Comparison of ENCODE assay signal across 31 cellular contexts in genomic region chr1:204145033-204145504, GRCh38. TPM values are rescaled to one million over a fixed set of nuclear protein-coding genes. Genes with fewer than 3 reads are reported as not detected.
"Had no signal": no experiment of that assay in that cellular context is flagged by ENCODE, and none has a peak within 500 bp of the region (broad histone marks: within the 10 kb centered on the region; RNA-seq: fewer than 3 reads in every experiment).

No MANE protein-coding gene starts in this region.

- H3K27ac ChIP-seq: stomach, suprapubic skin had no signal

- ATAC-seq: activated CD8-positive, alpha-beta memory T cell treated with anti-CD3 and anti-CD28 coated beads, Interleukin-2, amount 10 ng/mL, durations not matched to agents 7 days and 5 days; activated CD8-positive, alpha-beta T cell treated with anti-CD3 and anti-CD28 coated beads for 36 hours; sciatic nerve; stimulated activated memory B cell treated with anti-CD40 and anti-IgM and Interleukin-4, amounts not matched to agents 10 μg/mL and 1 μg/mL and 100 μg/mL, for 72 hours had no signal

- H3K27me3 ChIP-seq: stomach, suprapubic skin, tibial nerve had no signal

- H3K27me3 Mint-ChIP-seq: activated CD8-positive, alpha-beta T cell treated with anti-CD3 and anti-CD28 coated beads for 36 hours; activated naive CD4-positive, alpha-beta T cell treated with anti-CD3 and anti-CD28 coated beads, Interleukin-2, amount 50 U/mL, for 24 hours had no signal

- H3K9me3 ChIP-seq: stomach, suprapubic skin, tibial nerve had no signal

- H3K4me3 ChIP-seq: stomach, suprapubic skin, tibial nerve had no signal

- H3K4me1 Mint-ChIP-seq: activated CD4-positive, alpha-beta T cell treated with anti-CD3 and anti-CD28 coated beads, Interleukin-2, amount 10 ng/mL, durations not matched to agents 7 days and 5 days; activated CD8-positive, alpha-beta memory T cell treated with anti-CD3 and anti-CD28 coated beads, Interleukin-2, amount 10 ng/mL, durations not matched to agents 7 days and 5 days; activated naive CD4-positive, alpha-beta T cell treated with anti-CD3 and anti-CD28 coated beads, Interleukin-2, amount 50 U/mL, for 24 hours had no signal

- DNase-seq: activated CD4-positive, alpha-beta T cell treated with anti-CD3 and anti-CD28 coated beads, Interleukin-2, amount 10 ng/mL, durations not matched to agents 7 days and 5 days; activated CD4-positive, CD25-positive, alpha-beta regulatory T cell treated with anti-CD3 and anti-CD28 coated beads, Interleukin-2, amount 50 U/mL, for 72 hours; activated CD8-positive, alpha-beta memory T cell treated with anti-CD3 and anti-CD28 coated beads, Interleukin-2, amount 10 ng/mL, durations not matched to agents 7 days and 5 days; activated CD8-positive, alpha-beta T cell treated with anti-CD3 and anti-CD28 coated beads for 36 hours; activated gamma-delta T cell treated with Interleukin-2 at 50 U/mL for 16 hours; activated T-cell treated with anti-CD3 and anti-CD28 coated beads for 4 hours; central memory CD4-positive, alpha-beta T cell; dermis blood vessel endothelial cell; effector memory CD4-positive, alpha-beta T cell; glutamatergic neuron; hippocampal formation; mesenchymal stem cell; nephron progenitor cell; small intestine; stimulated activated CD4-positive, alpha-beta T cell treated with anti-CD3 and anti-CD28 coated beads, Interleukin-2, amount 100 ng/mL, for 24 hours; stomach; T-helper 9 cell had no signal

- H3K4me3 Mint-ChIP-seq: activated CD4-positive, alpha-beta T cell treated with anti-CD3 and anti-CD28 coated beads, Interleukin-2, amount 10 ng/mL, durations not matched to agents 7 days and 5 days; activated CD8-positive, alpha-beta memory T cell treated with anti-CD3 and anti-CD28 coated beads, Interleukin-2, amount 10 ng/mL, durations not matched to agents 7 days and 5 days; activated CD8-positive, alpha-beta T cell treated with anti-CD3 and anti-CD28 coated beads for 36 hours; activated naive CD4-positive, alpha-beta T cell treated with anti-CD3 and anti-CD28 coated beads, Interleukin-2, amount 50 U/mL, for 24 hours; activated T-helper 1 cell treated with anti-CD3 and anti-CD28 coated beads, Interleukin-12 subunit alpha, Interleukin-12 subunit beta, Interleukin-2, Interleukin-4 antibody, amounts not matched to agents 30 ng/mL and 10 ng/mL and 1 ng/mL, durations not matched to agents 14 hours and 24 hours and 36 hours; brain; nephron progenitor cell; stimulated activated memory B cell treated with anti-CD40 and anti-IgM and Interleukin-4, amounts not matched to agents 10 μg/mL and 1 μg/mL and 100 μg/mL, for 72 hours had no signal

- H3K36me3 Mint-ChIP-seq: activated CD8-positive, alpha-beta memory T cell treated with anti-CD3 and anti-CD28 coated beads, Interleukin-2, amount 10 ng/mL, durations not matched to agents 7 days and 5 days; stimulated activated memory B cell treated with anti-CD40 and anti-IgM and Interleukin-4, amounts not matched to agents 10 μg/mL and 1 μg/mL and 100 μg/mL, for 72 hours had no signal

- H3K9me3 Mint-ChIP-seq: activated CD4-positive, alpha-beta T cell treated with anti-CD3 and anti-CD28 coated beads, Interleukin-2, amount 10 ng/mL, durations not matched to agents 7 days and 5 days; activated CD8-positive, alpha-beta T cell treated with anti-CD3 and anti-CD28 coated beads for 36 hours; activated naive CD4-positive, alpha-beta T cell treated with anti-CD3 and anti-CD28 coated beads, Interleukin-2, amount 50 U/mL, for 24 hours; activated T-helper 1 cell treated with anti-CD3 and anti-CD28 coated beads, Interleukin-12 subunit alpha, Interleukin-12 subunit beta, Interleukin-2, Interleukin-4 antibody, amounts not matched to agents 30 ng/mL and 10 ng/mL and 1 ng/mL, durations not matched to agents 14 hours and 24 hours and 36 hours; brain; nephron progenitor cell had no signal

- H3K27ac Mint-ChIP-seq: activated CD4-positive, alpha-beta T cell treated with anti-CD3 and anti-CD28 coated beads, Interleukin-2, amount 10 ng/mL, durations not matched to agents 7 days and 5 days; activated CD8-positive, alpha-beta memory T cell treated with anti-CD3 and anti-CD28 coated beads, Interleukin-2, amount 10 ng/mL, durations not matched to agents 7 days and 5 days; activated CD8-positive, alpha-beta T cell treated with anti-CD3 and anti-CD28 coated beads for 36 hours; activated naive CD4-positive, alpha-beta T cell treated with anti-CD3 and anti-CD28 coated beads, Interleukin-2, amount 50 U/mL, for 24 hours; activated T-helper 1 cell treated with anti-CD3 and anti-CD28 coated beads, Interleukin-12 subunit alpha, Interleukin-12 subunit beta, Interleukin-2, Interleukin-4 antibody, amounts not matched to agents 30 ng/mL and 10 ng/mL and 1 ng/mL, durations not matched to agents 14 hours and 24 hours and 36 hours; nephron progenitor cell; stimulated activated memory B cell treated with anti-CD40 and anti-IgM and Interleukin-4, amounts not matched to agents 10 μg/mL and 1 μg/mL and 100 μg/mL, for 72 hours had no signal

RNA-seq across cellular contexts. Expression of gene ETNK2, which starts 6.8 kb away (rescaled TPM):
- total RNA-seq: activated CD8-positive, alpha-beta memory T cell treated with anti-CD3 and anti-CD28 coated beads, Interleukin-2, amount 10 ng/mL, durations not matched to agents 7 days and 5 days; T-helper 1 cell treated with Interleukin-12 subunit alpha and Interleukin-12 subunit beta and Interleukin-4 antibody, amounts not matched to agents 30 ng/mL and 1 ng/mL, for 36 hours had no signal

RNA-seq across cellular contexts. Expression of gene REN, which starts 21.1 kb away (rescaled TPM):
- total RNA-seq: activated CD4-positive, alpha-beta T cell treated with anti-CD3 and anti-CD28 coated beads, Interleukin-2, amount 10 ng/mL, durations not matched to agents 7 days and 5 days; activated CD8-positive, alpha-beta memory T cell treated with anti-CD3 and anti-CD28 coated beads, Interleukin-2, amount 10 ng/mL, durations not matched to agents 7 days and 5 days; activated CD8-positive, alpha-beta T cell treated with anti-CD3 and anti-CD28 coated beads for 36 hours; activated T-helper 1 cell treated with anti-CD3 and anti-CD28 coated beads, Interleukin-12 subunit alpha, Interleukin-12 subunit beta, Interleukin-2, Interleukin-4 antibody, amounts not matched to agents 30 ng/mL and 10 ng/mL and 1 ng/mL, durations not matched to agents 14 hours and 24 hours and 36 hours; aorta; dermis blood vessel endothelial cell; esophagus mucosa; frontal cortex; mononuclear cell; myocyte; sciatic nerve; stomach; T-helper 1 cell treated with Interleukin-12 subunit alpha and Interleukin-12 subunit beta and Interleukin-4 antibody, amounts not matched to agents 30 ng/mL and 1 ng/mL, for 36 hours; tibial nerve had no signal

RNA-seq across cellular contexts. Expression of gene KISS1, which starts 51.2 kb away (rescaled TPM):
- total RNA-seq: activated CD4-positive, alpha-beta T cell treated with anti-CD3 and anti-CD28 coated beads, Interleukin-2, amount 10 ng/mL, durations not matched to agents 7 days and 5 days; activated CD8-positive, alpha-beta memory T cell treated with anti-CD3 and anti-CD28 coated beads, Interleukin-2, amount 10 ng/mL, durations not matched to agents 7 days and 5 days; activated CD8-positive, alpha-beta T cell treated with anti-CD3 and anti-CD28 coated beads for 36 hours; activated T-helper 1 cell treated with anti-CD3 and anti-CD28 coated beads, Interleukin-12 subunit alpha, Interleukin-12 subunit beta, Interleukin-2, Interleukin-4 antibody, amounts not matched to agents 30 ng/mL and 10 ng/mL and 1 ng/mL, durations not matched to agents 14 hours and 24 hours and 36 hours; aorta; dermis blood vessel endothelial cell; esophagus mucosa; frontal cortex; lower leg skin; mononuclear cell; sciatic nerve; suprapubic skin; T-helper 1 cell treated with Interleukin-12 subunit alpha and Interleukin-12 subunit beta and Interleukin-4 antibody, amounts not matched to agents 30 ng/mL and 1 ng/mL, for 36 hours; tibial nerve had no signal
